ENCODE assay signal across 10 cellular contexts in genomic region chr3:55405436-55405835, GRCh38.
DNase-seq lines count a peak whose midpoint lies in the region; ATAC-seq, FAIRE-seq and TF ChIP-seq lines count a peak whose summit lies in the region.
"Had no signal": no experiment of that assay in that cellular context is flagged by ENCODE, and none has a peak within 500 bp of the region (broad histone marks: within the 10 kb centered on the region; RNA-seq: fewer than 3 reads in every experiment).

No MANE protein-coding gene starts in this region.

- WGBS in hepatocyte (ENCODE audit: low lambda C conversion rate, missing lambda C conversion rate): 43% methylated on average over 8 of the region's 8 CpGs
- 31 to 37% methylated on average over 8 of the region's 8 CpGs for WGBS in pancreas, 2 donors
- WGBS in heart right ventricle, 2 donors: 38 to 45% methylated on average over 8 of the region's 8 CpGs

- no peak overlapping the region for H3K9ac ChIP-seq in PC-3 (ENCODE audit: low read length)

- CTCF ChIA-PET in AG04450 (lab: Charles Lee) (interaction anchor here (0.8 kb wide), 1 partner anchor 89 kb away, joined by 3 read pairs; no protein-coding TSS in a partner anchor), PC-3 (lab: Charles Lee) (no interaction called here)

- no peak overlapping the region for H3K27ac Mint-ChIP-seq in naive thymus-derived CD8-positive, alpha-beta T cell
- no peak overlapping the region for H3K27ac Mint-ChIP-seq in T-helper 2 cell treated with Interferon-gamma antibody and Interleukin-4, amounts not matched to agents 5 μg/mL and 100 μg/mL, for 36 hours
- H3K27ac Mint-ChIP-seq: activated naive CD4-positive, alpha-beta T cell treated with anti-CD3 and anti-CD28 coated beads, Interleukin-2, amount 10 ng/mL, durations not matched to agents 7 days and 5 days had no signal

- H3K27ac ChIP-seq in AG04450 (ENCODE audit: low read depth, low read length) (no peak overlapping the region), PC-3 (ENCODE audit: low read length) (no peak overlapping the region), hepatocyte (no peak overlapping the region), pancreas (no peak overlapping the region), heart right ventricle (no peak overlapping the region)
- H3K27ac ChIP-seq: esophagus squamous epithelium had no signal

- peaks cover 0 to 4% (median 0%) of the 10 kb centered on the region in 5 donors for H3K27me3 Mint-ChIP-seq in naive thymus-derived CD8-positive, alpha-beta T cell
- no peaks in the 10 kb centered on the region for H3K27me3 Mint-ChIP-seq in T-helper 2 cell treated with Interferon-gamma antibody and Interleukin-4, amounts not matched to agents 5 μg/mL and 100 μg/mL, for 36 hours (ENCODE audit: low read depth)
- H3K27me3 Mint-ChIP-seq: activated naive CD4-positive, alpha-beta T cell treated with anti-CD3 and anti-CD28 coated beads, Interleukin-2, amount 10 ng/mL, durations not matched to agents 7 days and 5 days had no signal

- H3K79me2 ChIP-seq in PC-3 (ENCODE audit: low read length) (no peaks in the 10 kb centered on the region), hepatocyte (no peaks in the 10 kb centered on the region)

- H3K4me1 Mint-ChIP-seq in naive thymus-derived CD8-positive, alpha-beta T cell: no peaks in the 10 kb centered on the region
- H3K4me1 Mint-ChIP-seq in T-helper 2 cell treated with Interferon-gamma antibody and Interleukin-4, amounts not matched to agents 5 μg/mL and 100 μg/mL, for 36 hours (ENCODE audit: low read depth): no peaks in the 10 kb centered on the region
- H3K4me1 Mint-ChIP-seq: activated naive CD4-positive, alpha-beta T cell treated with anti-CD3 and anti-CD28 coated beads, Interleukin-2, amount 10 ng/mL, durations not matched to agents 7 days and 5 days had no signal

- H3K9me3 ChIP-seq in AG04450 (ENCODE audit: control insufficient read depth, insufficient read depth, low read length) (peaks cover 6% of the 10 kb centered on the region), PC-3 (ENCODE audit: low read length) (no peaks in the 10 kb centered on the region), hepatocyte (ENCODE audit: low read depth) (no peaks in the 10 kb centered on the region), pancreas (no peaks in the 10 kb centered on the region), heart right ventricle (peaks cover 0 to 23% (median 3%) of the 10 kb centered on the region in 11 donors)

- no TSS peak for BruUV-seq in PC-3 (replicated peaks; lab: Mats Ljungman, UMichigan)

- POLR2A ChIA-PET in AG04450 (lab: Yijun Ruan, JAX) (no interaction called here), PC-3 (lab: Charles Lee; ENCODE audit: unreplicated experiment) (no interaction called here)
- POLR2A ChIA-PET in naive thymus-derived CD8-positive, alpha-beta T cell (lab: Charles Lee): no interaction called here

- H3K9me3 Mint-ChIP-seq in naive thymus-derived CD8-positive, alpha-beta T cell: peaks cover 0 to 15% (median 5%) of the 10 kb centered on the region in 9 donors
- H3K9me3 Mint-ChIP-seq in T-helper 2 cell treated with Interferon-gamma antibody and Interleukin-4, amounts not matched to agents 5 μg/mL and 100 μg/mL, for 36 hours: peaks cover 3% of the 10 kb centered on the region

- H3K4me3 Mint-ChIP-seq in naive thymus-derived CD8-positive, alpha-beta T cell: no peak overlapping the region
- H3K4me3 Mint-ChIP-seq in T-helper 2 cell treated with Interferon-gamma antibody and Interleukin-4, amounts not matched to agents 5 μg/mL and 100 μg/mL, for 36 hours: no peak overlapping the region
- H3K4me3 Mint-ChIP-seq: activated naive CD4-positive, alpha-beta T cell treated with anti-CD3 and anti-CD28 coated beads, Interleukin-2, amount 10 ng/mL, durations not matched to agents 7 days and 5 days had no signal

- no peaks in the 10 kb centered on the region for H3K9me2 ChIP-seq in PC-3 (replicated peaks; ENCODE audit: low read length)
- no peaks in the 10 kb centered on the region for H3K9me2 ChIP-seq in hepatocyte (replicated peaks; ENCODE audit: insufficient read depth)

- H3K4me1 ChIP-seq in PC-3 (ENCODE audit: insufficient read depth, low read length) (peaks cover 57% of the 10 kb centered on the region), hepatocyte (ENCODE audit: insufficient read depth) (peaks cover 6% of the 10 kb centered on the region), pancreas (no peaks in the 10 kb centered on the region), heart right ventricle (no peaks in the 10 kb centered on the region)
- H3K4me1 ChIP-seq: esophagus squamous epithelium had no signal

- H3F3A ChIP-seq in PC-3 (ENCODE audit: low read length, unreplicated experiment): peaks cover 6% of the 10 kb centered on the region

- no peaks in the 10 kb centered on the region for H3K27me3 ChIP-seq in AG04450 (ENCODE audit: control insufficient read depth, insufficient read depth, low read length)
- H3K27me3 ChIP-seq in PC-3 (ENCODE audit: low read length): no peaks in the 10 kb centered on the region
- H3K27me3 ChIP-seq in hepatocyte: no peaks in the 10 kb centered on the region
- H3K27me3 ChIP-seq in pancreas: no peaks in the 10 kb centered on the region
- peaks cover 0 to 8% (median 0%) of the 10 kb centered on the region in 7 donors for H3K27me3 ChIP-seq in heart right ventricle
- H3K27me3 ChIP-seq: esophagus squamous epithelium had no signal

- no peak for ATAC-seq in PC-3
- ATAC-seq in naive thymus-derived CD8-positive, alpha-beta T cell: no peak
- ATAC-seq in pancreas: no peak
- ATAC-seq in heart right ventricle: no peak

- no peak for FAIRE-seq in pancreas (lab: Jason Lieb, UNC)

- H3K36me3 Mint-ChIP-seq in naive thymus-derived CD8-positive, alpha-beta T cell: no peaks in the 10 kb centered on the region
- no peaks in the 10 kb centered on the region for H3K36me3 Mint-ChIP-seq in T-helper 2 cell treated with Interferon-gamma antibody and Interleukin-4, amounts not matched to agents 5 μg/mL and 100 μg/mL, for 36 hours (ENCODE audit: low read depth)
- H3K36me3 Mint-ChIP-seq: activated naive CD4-positive, alpha-beta T cell treated with anti-CD3 and anti-CD28 coated beads, Interleukin-2, amount 10 ng/mL, durations not matched to agents 7 days and 5 days had no signal

- no peak overlapping the region for H3K4me2 ChIP-seq in PC-3 (ENCODE audit: low read length)
- H3K4me2 ChIP-seq in hepatocyte: no peak overlapping the region

- H3K36me3 ChIP-seq in PC-3 (ENCODE audit: low read depth, low read length) (no peaks in the 10 kb centered on the region), hepatocyte (replicated peaks; ENCODE audit: insufficient read depth, low read depth) (no peaks in the 10 kb centered on the region), pancreas (no peaks in the 10 kb centered on the region), heart right ventricle (no peaks in the 10 kb centered on the region)
- H3K36me3 ChIP-seq: esophagus squamous epithelium had no signal

- TF ChIP-seq CTCF in AG04450 (IDR thresholded peaks at IDR 0.05; ENCODE audit: low read depth, low read length): peak; percentile 8; the same call in 1 of the 2 replicates
- TF ChIP-seq CTCF in GM12874 (IDR thresholded peaks at IDR 0.05; ENCODE audit: insufficient read depth, low read depth, low read length): peak; percentile 9; the same call in 1 of the 2 replicates
- TF ChIP-seq CTCF in PC-3 (conservative IDR thresholded peaks at IDR 0.05; ENCODE audit: low read depth, low read length): peak; percentile 42; the same call in 1 of the 2 replicates
- TF ChIP-seq CTCF in hepatocyte (IDR thresholded peaks at IDR 0.05; ENCODE audit: poor library complexity): peak; percentile 41
- no peak for TF ChIP-seq CTCF in pancreas (IDR thresholded peaks at IDR 0.05)
- TF ChIP-seq CTCF in heart right ventricle (IDR thresholded peaks at IDR 0.05): peak in 2 of 9 donors; percentile 14 to 18

- H3K4me3 ChIP-seq in AG04450 (ENCODE audit: low read depth, low read length) (no peak overlapping the region), PC-3 (ENCODE audit: low read length) (no peak overlapping the region), hepatocyte (no peak overlapping the region), pancreas (no peak overlapping the region), heart right ventricle (no peak overlapping the region)
- H3K4me3 ChIP-seq: esophagus squamous epithelium had no signal

- no peaks in the 10 kb centered on the region for H4K20me1 ChIP-seq in PC-3 (ENCODE audit: low read length)
- H4K20me1 ChIP-seq in hepatocyte (ENCODE audit: insufficient read depth, poor library complexity, severe bottlenecking): no peaks in the 10 kb centered on the region

- H2AFZ ChIP-seq in PC-3 (ENCODE audit: low read length) (no peak overlapping the region), hepatocyte (no peak overlapping the region)

- intact Hi-C loops in PC-3 (cut with micrococcal nuclease): no loop called here
- intact Hi-C loops in pancreas (cut with DNase I): no loop called here
- intact Hi-C loops in heart right ventricle (cut with DNase I): no loop called here

- DNase-seq in AG04450 (ENCODE audit: low read depth, low spot score) (no peak), PC-3 (peak; percentile 39), hepatocyte (ENCODE audit: low spot score) (peak; percentile 35), pancreas (no peak), heart right ventricle (no peak)
- no peak for DNase-seq in naive thymus-derived CD8-positive, alpha-beta T cell
- no peak for DNase-seq in T-helper 2 cell treated with Interferon-gamma antibody and Interleukin-4, amounts not matched to agents 5 μg/mL and 100 μg/mL, for 36 hours (ENCODE audit: low spot score)
- DNase-seq: activated naive CD4-positive, alpha-beta T cell treated with anti-CD3 and anti-CD28 coated beads, Interleukin-2, amount 10 ng/mL, durations not matched to agents 7 days and 5 days; esophagus squamous epithelium had no signal

Comparison
In these comparisons a context has a peak if more than half of its experiments do, and no peak if none do; other contexts are left out.
1. DNase-seq: peak in PC-3 (single experiment) and hepatocyte (single experiment); none in AG04450 (single experiment), naive thymus-derived CD8-positive, alpha-beta T cell (0 of 10), pancreas (0 of 6), T-helper 2 cell treated with Interferon-gamma antibody and Interleukin-4, amounts not matched to agents 5 μg/mL and 100 μg/mL, for 36 hours (single experiment) and heart right ventricle (0 of 2).
2. CTCF ChIP-seq: peak in AG04450 (single experiment), GM12874 (single experiment), PC-3 (single experiment) and hepatocyte (single experiment); none in pancreas (0 of 4).